8 cellular contexts compared by ENCODE assay signal in the genomic region with DNA sequence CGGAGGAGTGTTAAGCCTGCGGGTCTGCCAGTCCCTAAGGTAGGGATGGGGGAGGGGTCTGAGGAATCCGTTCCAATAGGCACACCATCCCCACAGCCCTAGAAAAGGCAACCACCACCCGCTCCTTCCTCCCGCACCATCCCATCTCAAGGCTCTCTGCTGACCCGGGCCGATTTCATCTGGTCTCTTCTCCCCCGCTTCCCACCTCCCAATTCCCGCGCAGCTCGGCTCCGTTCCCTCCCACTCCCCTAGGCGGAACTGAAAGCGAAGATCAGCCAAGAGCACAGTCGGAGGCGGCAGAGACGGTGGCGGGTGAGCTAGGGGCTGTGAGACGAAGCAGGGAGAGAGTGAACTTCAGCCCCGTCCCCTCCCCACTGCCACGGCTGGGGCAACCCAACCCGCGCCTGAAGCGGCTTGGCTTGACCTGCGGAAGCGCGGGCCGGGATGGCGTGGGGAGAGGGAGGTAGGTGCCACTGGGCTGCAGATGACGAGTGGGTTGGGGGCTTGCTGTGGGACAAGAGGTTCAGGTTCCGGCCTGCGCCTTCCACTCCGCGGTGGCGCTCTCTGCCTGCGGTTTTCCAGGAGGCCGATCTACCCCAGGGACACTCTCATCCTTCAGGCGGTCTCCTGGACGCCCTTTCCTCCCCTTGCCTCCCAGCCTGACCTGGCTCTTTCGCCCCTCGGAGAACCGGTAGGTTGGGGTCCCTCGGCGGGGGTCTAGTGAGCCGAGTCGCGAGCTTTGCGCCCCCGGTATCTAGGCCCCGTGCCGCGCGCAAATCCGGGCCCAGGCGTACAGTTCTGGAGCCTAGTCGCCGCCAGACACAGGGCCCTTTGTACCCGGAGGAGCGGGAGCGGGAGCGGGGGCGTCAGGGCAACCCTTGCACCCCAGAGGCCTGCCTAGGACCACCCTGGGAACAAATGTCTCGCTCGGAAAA. TPM values are rescaled to one million over a fixed set of nuclear protein-coding genes. Genes with fewer than 3 reads are reported as not detected.
DNase-seq lines count a peak whose midpoint lies in the region; ATAC-seq and FAIRE-seq lines count a peak whose summit lies in the region.

A gene (plus strand): TSS at position 284 of the 935 bp plus-strand sequence. CDS start 97,591 bp downstream, outside the sequence.

- peak; percentile 5 to 16 for DNase-seq in stimulated activated CD4-positive, alpha-beta T cell treated with anti-CD3 and anti-CD28 coated beads, Interleukin-2, amount 100 ng/mL, for 24 hours
- no peak for DNase-seq in stimulated activated CD4-positive, alpha-beta T cell treated with anti-CD3 and anti-CD28 coated beads, Interleukin-1b, Interleukin-23, amount 100 ng/mL, for 48 hours
- DNase-seq in RPMI8226 (peak; percentile 3), frontal cortex (ENCODE audit: low spot score in 2 of 2) (peak in 1 of 2 donors; percentile 25), superior temporal gyrus (ENCODE audit: extremely low spot score) (peak; percentile 58), activated gamma-delta T cell treated with Interleukin-2 at 50 U/mL for 16 hours (no peak), SK-N-DZ (ENCODE audit: low spot score) (no peak)

- ATAC-seq in HG03095 (IDR thresholded peaks at IDR 0.05; ENCODE audit: unreplicated experiment) = no peak

- FAIRE-seq in frontal cortex (lab: Jason Lieb, UNC) = no peak

RNA-seq across cellular contexts. Expression of the gene that starts here (rescaled TPM):
- total RNA-seq in frontal cortex = 43.6 TPM
- not detected in 2 replicates for polyA plus RNA-seq in SK-N-DZ (2014; cell fraction: cytosol; rRNA removed)
- polyA plus RNA-seq in SK-N-DZ (2014; cell fraction: nucleus; rRNA removed) = not detected in 2 replicates

Comparison
In these comparisons a context has a peak if more than half of its experiments do, and no peak if none do; other contexts are left out.
1. DNase-seq: peak in stimulated activated CD4-positive, alpha-beta T cell treated with anti-CD3 and anti-CD28 coated beads, Interleukin-2, amount 100 ng/mL, for 24 hours (2 of 2), RPMI8226 (single experiment) and superior temporal gyrus (single experiment); none in stimulated activated CD4-positive, alpha-beta T cell treated with anti-CD3 and anti-CD28 coated beads, Interleukin-1b, Interleukin-23, amount 100 ng/mL, for 48 hours (single experiment), activated gamma-delta T cell treated with Interleukin-2 at 50 U/mL for 16 hours (single experiment) and SK-N-DZ (single experiment).